1 cellular context compared by ENCODE assay signal in genomic region chr17:47889734-47890529, GRCh38.
TF ChIP-seq lines count a peak whose summit lies in the region.

No MANE protein-coding gene starts in this region.

TF ChIP-seq in H1, 55 proteins besides CTCF, POLR2A, EP300 and RAD21:
- TF ChIP-seq BCL11A (IDR thresholded peaks at IDR 0.05; ENCODE audit: low read depth in 2 of 2, low read length in 2 of 2) (no peak), ASH2L (IDR thresholded peaks at IDR 0.05; ENCODE audit: low read length) (no peak), SIX5 (IDR thresholded peaks at IDR 0.05; ENCODE audit: low read depth, low read length) (no peak), HDAC2 (IDR thresholded peaks at IDR 0.05; ENCODE audit: borderline replicate concordance in 1 of 2, low read depth in 2 of 2, low read length in 2 of 2) (no peak), CBX5 (IDR thresholded peaks at IDR 0.05; ENCODE audit: low read depth, low read length) (no peak), SIN3A (conservative IDR thresholded peaks at IDR 0.05 in 1 of 2, IDR thresholded peaks at IDR 0.05 in 1 of 2; ENCODE audit: low read depth in 1 of 2, low read length in 2 of 2) (peak in 1 of 2 experiments; percentile 44; a peak in 1 of 4 replicates), CREB1 (IDR thresholded peaks at IDR 0.05) (no peak), GABPA (IDR thresholded peaks at IDR 0.05; ENCODE audit: borderline replicate concordance, insufficient read depth, low read length) (no peak), CHD2 (IDR thresholded peaks at IDR 0.05; ENCODE audit: low read length) (0 out of 2 replicates have a peak, but pooled peaks have one; percentile 51), YY1 (IDR thresholded peaks at IDR 0.05; ENCODE audit: low read depth, low read length) (peak; percentile 39; the same call in 1 of the 2 replicates), RBBP5 (IDR thresholded peaks at IDR 0.05; ENCODE audit: borderline replicate concordance, low read depth, low read length) (no peak), KDM4A (IDR thresholded peaks at IDR 0.05; ENCODE audit: low read depth, low read length, severe bottlenecking) (no peak), SAP30 (IDR thresholded peaks at IDR 0.05; ENCODE audit: insufficient read depth, insufficient replicate concordance, low read length) (no peak), POLR2AphosphoS5 (IDR thresholded peaks at IDR 0.05; ENCODE audit: low read depth, low read length) (no peak), BRCA1 (IDR thresholded peaks at IDR 0.05; ENCODE audit: low read depth, low read length) (no peak), TBP (IDR thresholded peaks at IDR 0.05; ENCODE audit: low read depth, low read length) (no peak), CEBPB (IDR thresholded peaks at IDR 0.05; ENCODE audit: low read depth, low read length) (no peak), CHD7 (IDR thresholded peaks at IDR 0.05; ENCODE audit: insufficient replicate concordance, low read length) (no peak), JUN (IDR thresholded peaks at IDR 0.05; ENCODE audit: low read depth, low read length) (no peak), RFX5 (IDR thresholded peaks at IDR 0.05; ENCODE audit: borderline replicate concordance, low read depth, low read length) (no peak), PHF8 (conservative IDR thresholded peaks at IDR 0.05; ENCODE audit: low read depth, low read length) (no peak)
